In genomic region chr9:32570262-32570661, GRCh38 we compare ENCODE assay signal across 25 cellular contexts. TPM values are rescaled to one million over a fixed set of nuclear protein-coding genes. Genes with fewer than 3 reads are reported as not detected.
DNase-seq lines count a peak whose midpoint lies in the region; ATAC-seq and TF ChIP-seq lines count a peak whose summit lies in the region.
"Had no signal": no experiment of that assay in that cellular context is flagged by ENCODE, and none has a peak within 500 bp of the region (broad histone marks: within the 10 kb centered on the region; RNA-seq: fewer than 3 reads in every experiment).

No MANE protein-coding gene starts in this region.

- peak overlapping the region; percentile 53 for H3K27ac Mint-ChIP-seq in activated naive CD4-positive, alpha-beta T cell treated with anti-CD3 and anti-CD28 coated beads, Interleukin-2, amount 50 U/mL, for 24 hours
- H3K27ac Mint-ChIP-seq in activated naive CD4-positive, alpha-beta T cell treated with anti-CD3 and anti-CD28 coated beads, Interleukin-2, amount 50 U/mL, for 72 hours, result peak overlapping the region in 1 of 2 donors; percentile 17
- H3K27ac Mint-ChIP-seq in brain, result peak overlapping the region in 1 of 5 experiments; percentile 24
- H3K27ac Mint-ChIP-seq: B cell, T-cell had no signal

- H3K79me2 ChIP-seq in Loucy (ENCODE audit: insufficient read depth, low read length) (peaks cover 53% of the 10 kb centered on the region), parathyroid adenoma (peaks cover 14% of the 10 kb centered on the region)

- H3K9ac ChIP-seq in Loucy (ENCODE audit: low read depth, low read length, poor library complexity, severe bottlenecking) (peak overlapping the region; percentile 85), parathyroid adenoma (no peak overlapping the region)

- H3K27ac ChIP-seq in parathyroid adenoma (no peak overlapping the region), Peyer's patch (no peak overlapping the region)
- H3K27ac ChIP-seq: gastroesophageal sphincter, hepatocyte, tibial nerve had no signal

- H3K27me3 ChIP-seq in Loucy (ENCODE audit: insufficient read depth, low read length, poor library complexity, severe bottlenecking) (no peaks in the 10 kb centered on the region), parathyroid adenoma (ENCODE audit: control insufficient read depth, insufficient read depth, low read length) (no peaks in the 10 kb centered on the region), Peyer's patch (no peaks in the 10 kb centered on the region)
- H3K27me3 ChIP-seq: gastroesophageal sphincter, hepatocyte, tibial nerve had no signal

- H3K4me1 ChIP-seq in Loucy (ENCODE audit: insufficient read depth, low read length, poor library complexity, severe bottlenecking) (peaks cover 30% of the 10 kb centered on the region), parathyroid adenoma (peaks cover 5% of the 10 kb centered on the region), Peyer's patch (peaks cover 0 to 15% (median 3%) of the 10 kb centered on the region in 4 donors)

- no peak overlapping the region for H3K4me3 Mint-ChIP-seq in activated naive CD4-positive, alpha-beta T cell treated with anti-CD3 and anti-CD28 coated beads, Interleukin-2, amount 50 U/mL, for 24 hours
- H3K4me3 Mint-ChIP-seq in brain, result peak overlapping the region; percentile 20 to 59 (median 36)
- H3K4me3 Mint-ChIP-seq: B cell, T-cell had no signal

- H2AFZ ChIP-seq in Loucy (ENCODE audit: low read length), result no peak overlapping the region
- H2AFZ ChIP-seq in parathyroid adenoma, result no peak overlapping the region
- H2AFZ ChIP-seq: hepatocyte had no signal

- H3K27me3 Mint-ChIP-seq in activated naive CD4-positive, alpha-beta T cell treated with anti-CD3 and anti-CD28 coated beads, Interleukin-2, amount 50 U/mL, for 24 hours, result no peaks in the 10 kb centered on the region
- peaks cover 13% of the 10 kb centered on the region for H3K27me3 Mint-ChIP-seq in brain
- H3K27me3 Mint-ChIP-seq: B cell, naive B cell, T-cell had no signal

- H3K9me3 Mint-ChIP-seq in activated naive CD4-positive, alpha-beta T cell treated with anti-CD3 and anti-CD28 coated beads, Interleukin-2, amount 50 U/mL, for 24 hours, result no peaks in the 10 kb centered on the region
- H3K9me3 Mint-ChIP-seq in activated naive CD4-positive, alpha-beta T cell treated with anti-CD3 and anti-CD28 coated beads, Interleukin-2, amount 50 U/mL, for 72 hours, result no peaks in the 10 kb centered on the region
- no peaks in the 10 kb centered on the region for H3K9me3 Mint-ChIP-seq in brain
- H3K9me3 Mint-ChIP-seq: naive B cell, T-cell had no signal

- no peak for DNase-seq in activated naive CD4-positive, alpha-beta T cell treated with anti-CD3 and anti-CD28 coated beads, Interleukin-2, amount 50 U/mL, for 72 hours (ENCODE audit: low spot score in 2 of 2)
- DNase-seq in UCSD-AML1 (lab: John Stamatoyannopoulos, UW; ENCODE audit: unreplicated experiment) (no peak), cerebellar cortex (ENCODE audit: low spot score) (no peak), Peyer's patch (no peak)
- DNase-seq: ACHN; activated CD4-positive, CD25-positive, alpha-beta regulatory T cell; amniotic stem cell; DMS53; IMR-90; kidney glomerular epithelial cell; midbrain; naive B cell; NCI-H146; NCI-H226; NCI-H526 treated with DMSO at 0.1 percent for 48 hours; stimulated activated CD4-positive, alpha-beta T cell treated with anti-CD3 and anti-CD28 coated beads, Interleukin-4, amount 100 ng/mL, for 24 hours; T-cell had no signal

- no peaks in the 10 kb centered on the region for H3K9me3 ChIP-seq in Loucy (ENCODE audit: insufficient read depth, low read depth, low read length)
- H3K9me3 ChIP-seq in parathyroid adenoma (ENCODE audit: control insufficient read depth, low read length), result no peaks in the 10 kb centered on the region
- H3K9me3 ChIP-seq in Peyer's patch, result no peaks in the 10 kb centered on the region
- H3K9me3 ChIP-seq: gastroesophageal sphincter, tibial nerve had no signal

- H3K4me2 ChIP-seq in Loucy (ENCODE audit: low read depth, low read length, poor library complexity, severe bottlenecking) (peak overlapping the region; percentile 86), parathyroid adenoma (ENCODE audit: low read length) (peak overlapping the region; percentile 9)

- H3K9me2 ChIP-seq in Loucy (replicated peaks; ENCODE audit: low read depth, low read length), result no peaks in the 10 kb centered on the region

- TF ChIP-seq CTCF in Loucy (conservative IDR thresholded peaks at IDR 0.05; ENCODE audit: low read length) (no peak), brain (conservative IDR thresholded peaks at IDR 0.05) (no peak), parathyroid adenoma (IDR thresholded peaks at IDR 0.05) (no peak), Peyer's patch (IDR thresholded peaks at IDR 0.05) (no peak)

- no peak for ATAC-seq in activated naive CD4-positive, alpha-beta T cell treated with anti-CD3 and anti-CD28 coated beads, Interleukin-2, amount 50 U/mL, for 72 hours
- ATAC-seq: gastroesophageal sphincter, T-cell had no signal

- H3K4me3 ChIP-seq in Loucy (ENCODE audit: low read length, poor library complexity, severe bottlenecking), result peak overlapping the region; percentile 92
- no peak overlapping the region for H3K4me3 ChIP-seq in parathyroid adenoma (ENCODE audit: low read depth, low read length)
- H3K4me3 ChIP-seq in Peyer's patch, result no peak overlapping the region
- H3K4me3 ChIP-seq: gastroesophageal sphincter, hepatocyte, tibial nerve had no signal

- H3K36me3 Mint-ChIP-seq in activated naive CD4-positive, alpha-beta T cell treated with anti-CD3 and anti-CD28 coated beads, Interleukin-2, amount 50 U/mL, for 24 hours, result peaks cover 11% of the 10 kb centered on the region
- H3K36me3 Mint-ChIP-seq in activated naive CD4-positive, alpha-beta T cell treated with anti-CD3 and anti-CD28 coated beads, Interleukin-2, amount 50 U/mL, for 72 hours, result peaks cover 5 to 34% of the 10 kb centered on the region in 2 donors
- H3K36me3 Mint-ChIP-seq in brain, result peaks cover 37% of the 10 kb centered on the region

- peaks cover 15% of the 10 kb centered on the region for H4K20me1 ChIP-seq in Loucy (ENCODE audit: insufficient read depth, low read length, poor library complexity, severe bottlenecking)

- H3F3A ChIP-seq in Loucy (ENCODE audit: low read depth), result peaks cover 5% of the 10 kb centered on the region; the same call in 1 of the 2 replicates

- TF ChIP-seq POLR2A in Peyer's patch (IDR thresholded peaks at IDR 0.05), result no peak

- H3K36me3 ChIP-seq in Loucy (ENCODE audit: insufficient read depth, low read length), result peaks cover 16% of the 10 kb centered on the region; the same call in 1 of the 2 replicates
- H3K36me3 ChIP-seq in parathyroid adenoma (ENCODE audit: control insufficient read depth, insufficient read depth, low read length), result no peaks in the 10 kb centered on the region
- peaks cover 0 to 25% (median 0%) of the 10 kb centered on the region in 3 donors for H3K36me3 ChIP-seq in Peyer's patch

- H3K4me1 Mint-ChIP-seq in activated naive CD4-positive, alpha-beta T cell treated with anti-CD3 and anti-CD28 coated beads, Interleukin-2, amount 50 U/mL, for 24 hours, result peaks cover 43% of the 10 kb centered on the region
- H3K4me1 Mint-ChIP-seq in brain, result peaks cover 36% of the 10 kb centered on the region

RNA-seq across cellular contexts. Expression of gene NDUFB6, which starts 2.7 kb away (rescaled TPM):
- 10 to 100 TPM; 42.9 to 83.9 TPM for total RNA-seq in activated naive CD4-positive, alpha-beta T cell treated with anti-CD3 and anti-CD28 coated beads, Interleukin-2, amount 50 U/mL, for 72 hours
- polyA plus RNA-seq in brain (ENCODE audit: insufficient read depth, low read depth, low replicate concordance), result 96.1 TPM
- total RNA-seq in Peyer's patch, result 10 to 100 TPM; 22.0 to 62.7 (median 33.5) TPM

RNA-seq across cellular contexts. Expression of gene TOPORS, which starts 17.9 kb away (rescaled TPM):
- total RNA-seq in activated naive CD4-positive, alpha-beta T cell treated with anti-CD3 and anti-CD28 coated beads, Interleukin-2, amount 50 U/mL, for 72 hours, result 10 to 100 TPM; 14.1 to 20.9 TPM
- 7.5 TPM for polyA plus RNA-seq in brain (ENCODE audit: insufficient read depth, low read depth, low replicate concordance)
- 10 to 100 TPM; 14.9 to 22.0 (median 18.6) TPM for total RNA-seq in Peyer's patch

RNA-seq across cellular contexts. Expression of gene SMIM27, which starts 18.1 kb away (rescaled TPM):
- total RNA-seq in activated naive CD4-positive, alpha-beta T cell treated with anti-CD3 and anti-CD28 coated beads, Interleukin-2, amount 50 U/mL, for 72 hours, result 10 to 100 TPM; 15.3 to 19.5 TPM
- polyA plus RNA-seq in brain (ENCODE audit: insufficient read depth, low read depth, low replicate concordance), result 44.9 TPM
- total RNA-seq in Peyer's patch, result 1 to 10 TPM in 3 of 4 donors, not detected in 1; 1.0 to 4.2 (median 3.2) TPM

RNA-seq across cellular contexts. Expression of gene RIGI, which starts 44.3 kb away (rescaled TPM):
- 10 to 100 TPM in 1 of 2 donors, 1 to 10 TPM in 1; 5.8 to 11.4 TPM for total RNA-seq in activated naive CD4-positive, alpha-beta T cell treated with anti-CD3 and anti-CD28 coated beads, Interleukin-2, amount 50 U/mL, for 72 hours
- polyA plus RNA-seq in brain (ENCODE audit: insufficient read depth, low read depth, low replicate concordance), result 3.1 TPM
- total RNA-seq in Peyer's patch, result 10 to 100 TPM; 15.3 to 21.5 (median 17.7) TPM
